Comparison of ENCODE assay signal across 24 cellular contexts in the genomic region with DNA sequence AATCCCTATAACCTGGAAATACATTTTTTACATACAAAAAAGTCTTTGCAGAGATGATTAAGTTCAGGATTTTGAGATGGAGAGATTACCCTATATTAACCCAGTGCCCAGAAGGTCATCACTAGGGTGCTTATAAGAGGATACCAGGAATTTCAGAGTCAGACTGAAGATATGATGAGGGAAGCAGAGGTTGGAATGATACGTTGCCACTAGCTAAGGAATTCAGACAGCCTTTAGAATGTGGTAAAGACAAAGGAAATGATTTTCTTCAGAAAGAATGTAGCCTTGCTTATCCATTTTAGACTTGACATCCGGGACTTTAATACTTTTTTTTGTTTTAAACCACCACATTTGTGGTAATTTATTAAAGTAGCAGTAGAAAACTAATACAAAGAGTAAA.
DNase-seq lines count a peak whose midpoint lies in the region; ATAC-seq and TF ChIP-seq lines count a peak whose summit lies in the region.
"Had no signal": no experiment of that assay in that cellular context is flagged by ENCODE, and none has a peak within 500 bp of the region (broad histone marks: within the 10 kb centered on the region; RNA-seq: fewer than 3 reads in every experiment).

No MANE protein-coding gene starts in this region.

- H3K4me1 ChIP-seq in foreskin keratinocyte: no peaks in the 10 kb centered on the region
- H3K4me1 ChIP-seq: gastrocnemius medialis, thyroid gland had no signal

- in situ Hi-C loops in KBM-7 (cut with MboI; ENCODE audit: low pct_unique_long_range_greater_than_20kb, low sequenced_read_pairs): no loop called here

- peaks cover 8% of the 10 kb centered on the region for H3K36me3 Mint-ChIP-seq in HFFc6 (ENCODE audit: low read depth)
- H3K36me3 Mint-ChIP-seq: CD4-positive, CD25-positive, alpha-beta regulatory T cell; naive thymus-derived CD4-positive, alpha-beta T cell had no signal

- H3K9me3 Mint-ChIP-seq in HFFc6: no peaks in the 10 kb centered on the region; the same call in 1 of the 2 replicates
- H3K9me3 Mint-ChIP-seq: GM23338 had no signal

- DNase-seq in HFFc6: peak; percentile 58
- DNase-seq in amniotic epithelial cell (ENCODE audit: low read depth): peak; percentile 51
- DNase-seq in foreskin keratinocyte: peak; percentile 61 to 79
- peak; percentile 0 for DNase-seq in retinal pigment epithelial cell (ENCODE audit: low read depth)
- DNase-seq in amygdala (lab: John Stamatoyannopoulos, UW): no peak
- no peak for DNase-seq in NCI-H1092 (lab: John Stamatoyannopoulos, UW)
- no peak for DNase-seq in KBM-7
- DNase-seq: activated CD4-positive, alpha-beta T cell treated with anti-CD3 and anti-CD28 coated beads, Interleukin-2, amount 50 U/mL, for 48 hours; activated CD4-positive, CD25-positive, alpha-beta regulatory T cell; activated effector memory CD4-positive, alpha-beta T cell treated with Interleukin-2 at 50 U/mL for 16 hours; CD4-positive, CD25-positive, alpha-beta regulatory T cell; central memory CD4-positive, alpha-beta T cell; DMS 273 treated with DMSO at 0.1 percent for 48 hours; gastrocnemius medialis; islet precursor cell; naive thymus-derived CD4-positive, alpha-beta T cell; NCI-H1694; NCI-H2171; NCI-H69; stimulated activated CD4-positive, alpha-beta T cell treated with anti-CD3 and anti-CD28 coated beads, Interleukin-4, amount 100 ng/mL, for 4 hours; stimulated activated naive CD8-positive, alpha-beta T cell treated with anti-CD3 and anti-CD28 coated beads, Interleukin-15, Interleukin-2, amounts not matched to agents 100 U/mL and 50 U/mL, for 24 hours; thyroid gland had no signal

- no peaks in the 10 kb centered on the region for H3K27me3 Mint-ChIP-seq in HFFc6 (ENCODE audit: insufficient read depth)
- H3K27me3 Mint-ChIP-seq: CD4-positive, CD25-positive, alpha-beta regulatory T cell; naive thymus-derived CD4-positive, alpha-beta T cell had no signal

- no peaks in the 10 kb centered on the region for H3K27me3 ChIP-seq in foreskin keratinocyte
- H3K27me3 ChIP-seq: gastrocnemius medialis, thyroid gland had no signal

- peak; percentile 20 for ATAC-seq in foreskin keratinocyte
- no peak for ATAC-seq in GM18870 (IDR thresholded peaks at IDR 0.05; ENCODE audit: unreplicated experiment)
- ATAC-seq: gastrocnemius medialis; GM23338; naive thymus-derived CD4-positive, alpha-beta T cell; stimulated activated naive CD8-positive, alpha-beta T cell treated with anti-CD3 and anti-CD28 coated beads, Interleukin-15, Interleukin-2, amounts not matched to agents 100 U/mL and 50 U/mL, for 24 hours had no signal

- peak overlapping the region; percentile 31; the same call in 1 of the 2 replicates for H3K4me3 Mint-ChIP-seq in HFFc6
- H3K4me3 Mint-ChIP-seq: CD4-positive, CD25-positive, alpha-beta regulatory T cell; GM23338; naive thymus-derived CD4-positive, alpha-beta T cell had no signal

- TF ChIP-seq CTCF in HFFc6 (IDR thresholded peaks at IDR 0.05): no peak
- no peak for TF ChIP-seq CTCF in foreskin keratinocyte (conservative IDR thresholded peaks at IDR 0.05)
- TF ChIP-seq CTCF in retinal pigment epithelial cell (conservative IDR thresholded peaks at IDR 0.05; ENCODE audit: low read depth, low read length): no peak

- peak overlapping the region; percentile 78 for H3K27ac Mint-ChIP-seq in HFFc6
- H3K27ac Mint-ChIP-seq: CD4-positive, CD25-positive, alpha-beta regulatory T cell; GM23338; naive thymus-derived CD4-positive, alpha-beta T cell had no signal

- H3K4me3 ChIP-seq in retinal pigment epithelial cell (ENCODE audit: low read length): no peak overlapping the region
- H3K4me3 ChIP-seq: gastrocnemius medialis, GM23338, thyroid gland had no signal

- peaks cover 39% of the 10 kb centered on the region for H3K4me1 Mint-ChIP-seq in HFFc6 (ENCODE audit: low read depth)
- H3K4me1 Mint-ChIP-seq: CD4-positive, CD25-positive, alpha-beta regulatory T cell; GM23338 had no signal

- H3K27ac ChIP-seq in foreskin keratinocyte: no peak overlapping the region
- H3K27ac ChIP-seq: gastrocnemius medialis, thyroid gland had no signal

Comparison
In these comparisons a context has a peak if more than half of its experiments do, and no peak if none do; other contexts are left out.
1. DNase-seq: peak in HFFc6 (single experiment), amniotic epithelial cell (single experiment), foreskin keratinocyte (2 of 2) and retinal pigment epithelial cell (single experiment); none in amygdala (0 of 56), NCI-H1092 (single experiment) and KBM-7 (single experiment).